ENCODE assay signal across 9 cellular contexts in the genomic region with DNA sequence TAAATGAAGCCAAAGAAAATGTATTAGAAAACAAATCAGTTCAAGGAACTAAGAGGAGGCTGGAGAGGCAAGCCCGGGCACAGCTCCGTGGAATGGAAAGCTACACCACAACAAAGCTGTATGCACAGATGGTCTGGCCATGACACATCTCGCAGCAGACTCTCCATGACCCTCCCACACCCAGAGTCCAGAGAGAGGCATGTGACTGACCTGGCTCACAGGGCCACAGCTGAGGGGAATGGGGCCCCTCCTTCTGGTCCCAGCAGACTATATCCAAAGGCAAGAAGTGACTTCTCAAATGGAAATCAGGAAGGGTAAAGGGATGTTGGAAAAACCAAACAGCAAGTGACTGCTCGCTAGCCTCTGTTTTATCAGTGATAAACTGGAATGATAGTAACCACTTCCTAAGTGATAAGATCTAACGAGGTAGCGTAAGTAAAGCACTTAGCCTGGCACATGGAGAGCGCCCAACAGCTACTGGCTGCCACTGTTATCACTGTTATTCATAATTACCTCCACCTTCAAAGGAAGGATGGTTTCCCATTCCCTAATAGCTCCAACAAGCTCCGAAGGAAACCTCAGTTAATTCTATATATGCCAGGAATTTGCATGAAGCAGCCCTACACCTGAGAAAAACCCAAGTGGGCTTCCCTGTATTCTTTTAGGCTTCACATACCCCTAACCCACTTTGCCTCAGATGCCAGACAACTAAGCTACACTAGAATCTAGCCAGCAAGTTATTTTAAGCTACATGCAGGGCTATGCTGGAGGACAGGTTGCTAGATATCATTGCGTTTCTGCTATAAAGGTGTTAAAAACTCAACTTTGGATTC. TPM values are rescaled to one million over a fixed set of nuclear protein-coding genes. Genes with fewer than 3 reads are reported as not detected.
A peak's percentile ranks its signal among the peaks of the same experiment; 100 is the strongest.
DNase-seq lines count a peak whose midpoint lies in the region; ATAC-seq and TF ChIP-seq lines count a peak whose summit lies in the region.
"Had no signal": no experiment of that assay in that cellular context is flagged by ENCODE, and none has a peak within 500 bp of the region (broad histone marks: within the 10 kb centered on the region; RNA-seq: fewer than 3 reads in every experiment).

No MANE protein-coding gene starts in this region.

- ATAC-seq in T-helper 17 cell = peak; percentile 62
- ATAC-seq in foreskin keratinocyte = peak; percentile 92
- no peak for ATAC-seq in GM18861 (IDR thresholded peaks at IDR 0.05; ENCODE audit: unreplicated experiment)
- ATAC-seq in HG03439 (IDR thresholded peaks at IDR 0.05; ENCODE audit: unreplicated experiment) = no peak

- peaks cover 68% of the 10 kb centered on the region for H3K4me1 ChIP-seq in foreskin keratinocyte

- H3K27me3 ChIP-seq in foreskin keratinocyte = no peaks in the 10 kb centered on the region

- H3K4me3 ChIP-seq in GM12865 (ENCODE audit: low read depth, low read length) = no peak overlapping the region

- H3K4me1 Mint-ChIP-seq in T-helper 17 cell = peaks cover 64% of the 10 kb centered on the region

- H3K27ac Mint-ChIP-seq in T-helper 17 cell = no peak overlapping the region

- no peaks in the 10 kb centered on the region for H3K9me3 ChIP-seq in T-helper 17 cell (ENCODE audit: control insufficient read depth, low read length, poor library complexity, severe bottlenecking)

- TF ChIP-seq CTCF in GM12865 (IDR thresholded peaks at IDR 0.05; ENCODE audit: insufficient read depth, low read depth, low read length, missing control alignments) (no peak), foreskin keratinocyte (conservative IDR thresholded peaks at IDR 0.05) (no peak)

- peak; percentile 78 for DNase-seq in ACHN
- DNase-seq in GM12865 (ENCODE audit: low read depth) = peak; percentile 23
- no peak for DNase-seq in T-helper 17 cell
- DNase-seq in foreskin keratinocyte = peak; percentile 89 to 93
- DNase-seq in SIG-M5 treated with dmso at 0.1 percent for 504 hours (lab: John Stamatoyannopoulos, UW; ENCODE audit: unreplicated experiment) = no peak
- DNase-seq in 8988T = no peak
- DNase-seq: SW 1271 had no signal

- H3K27ac ChIP-seq in foreskin keratinocyte = peak overlapping the region; percentile 94

- peaks cover 2% of the 10 kb centered on the region for H3K36me3 Mint-ChIP-seq in T-helper 17 cell (ENCODE audit: low read depth)

- H3K4me3 Mint-ChIP-seq in T-helper 17 cell = peak overlapping the region; percentile 79

- no peaks in the 10 kb centered on the region for H3K27me3 Mint-ChIP-seq in T-helper 17 cell

- in situ Hi-C loops in ACHN (cut with HindIII; ENCODE audit: low pct_ligation_motif_present, low pct_unique_long_range_greater_than_20kb, low sequenced_read_pairs) = no loop called here

RNA-seq across cellular contexts. Expression of a gene that starts 8.4 kb away (rescaled TPM):
- total RNA-seq in T-helper 17 cell (10 to 100 TPM; 54.8 to 54.9 TPM), foreskin keratinocyte (39.1 and 41.9 TPM in 2 replicates)
- 11.2 and 11.5 TPM in 2 replicates for polyA plus RNA-seq in foreskin keratinocyte

Comparison
In these comparisons a context has a peak if more than half of its experiments do, and no peak if none do; other contexts are left out.
1. DNase-seq: peak in ACHN (single experiment), GM12865 (single experiment) and foreskin keratinocyte (2 of 2); none in T-helper 17 cell (0 of 3), SIG-M5 treated with dmso at 0.1 percent for 504 hours (single experiment) and 8988T (single experiment).
2. ATAC-seq: peak in T-helper 17 cell (single experiment) and foreskin keratinocyte (single experiment); none in GM18861 (single experiment) and HG03439 (single experiment).